ENCODE assay signal across 11 cellular contexts in the genomic region with DNA sequence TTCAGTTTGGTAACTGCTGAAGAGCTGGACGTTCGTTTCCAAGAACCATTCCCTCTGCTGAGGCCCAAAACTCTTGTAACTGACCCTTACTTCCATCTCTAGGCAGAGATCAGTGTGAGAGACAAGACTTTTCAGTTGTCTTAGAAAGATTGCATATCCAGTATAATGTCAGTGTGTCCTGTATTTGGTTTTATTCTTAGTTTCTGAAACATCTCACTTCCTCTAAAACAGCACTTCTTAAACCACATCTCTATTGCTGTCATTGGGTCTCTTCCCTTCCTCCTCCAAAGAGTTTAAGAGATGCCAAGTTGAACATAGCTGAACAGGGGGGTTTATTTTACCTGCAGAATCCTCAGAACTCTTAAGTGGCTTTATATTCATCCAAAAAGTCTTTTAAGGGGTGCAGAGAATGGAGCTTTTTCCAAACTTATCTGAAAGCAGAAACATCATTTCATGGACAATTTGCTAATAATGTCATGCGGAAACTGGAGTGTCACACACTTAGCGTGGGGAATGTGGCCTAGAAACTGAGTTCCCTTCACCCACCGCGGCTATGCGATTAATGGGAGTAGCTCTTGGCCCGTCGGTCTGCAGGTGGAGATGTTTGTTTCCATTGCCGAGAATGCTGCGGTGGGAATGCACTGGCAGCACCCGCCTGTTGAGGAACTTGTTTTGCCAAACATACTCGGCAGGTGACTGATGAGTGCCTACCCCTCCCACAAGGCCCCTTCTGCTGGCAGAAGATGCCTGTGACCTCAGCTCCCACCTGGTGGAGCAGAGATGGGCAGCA.
A peak's percentile ranks its signal among the peaks of the same experiment; 100 is the strongest.
DNase-seq lines count a peak whose midpoint lies in the region; ATAC-seq and TF ChIP-seq lines count a peak whose summit lies in the region.
"Had no signal": no experiment of that assay in that cellular context is flagged by ENCODE, and none has a peak within 500 bp of the region (broad histone marks: within the 10 kb centered on the region; RNA-seq: fewer than 3 reads in every experiment).

No MANE protein-coding gene starts in this region.

- H3K27ac ChIP-seq in coronary artery: no peak overlapping the region

- no peak overlapping the region for H3K27ac Mint-ChIP-seq in activated T-cell treated with anti-CD3 and anti-CD28 coated beads, Interleukin-2, amount 50 U/mL, for 24 hours
- H3K27ac Mint-ChIP-seq: activated CD4-positive, alpha-beta T cell treated with anti-CD3 and anti-CD28 coated beads, Interleukin-2, amount 10 ng/mL, durations not matched to agents 7 days and 5 days; naive thymus-derived CD4-positive, alpha-beta T cell had no signal

- no peak for TF ChIP-seq CTCF in GM13977 (IDR thresholded peaks at IDR 0.05; ENCODE audit: extremely low read depth, insufficient read depth, missing control alignments)
- TF ChIP-seq CTCF in coronary artery (IDR thresholded peaks at IDR 0.05): no peak

- H3K4me3 Mint-ChIP-seq in activated T-cell treated with anti-CD3 and anti-CD28 coated beads, Interleukin-2, amount 50 U/mL, for 24 hours: no peak overlapping the region
- H3K4me3 Mint-ChIP-seq: activated CD4-positive, alpha-beta T cell treated with anti-CD3 and anti-CD28 coated beads, Interleukin-2, amount 10 ng/mL, durations not matched to agents 7 days and 5 days; naive thymus-derived CD4-positive, alpha-beta T cell had no signal

- no peaks in the 10 kb centered on the region for H3K9me3 Mint-ChIP-seq in activated T-cell treated with anti-CD3 and anti-CD28 coated beads, Interleukin-2, amount 50 U/mL, for 24 hours
- H3K9me3 Mint-ChIP-seq: activated CD4-positive, alpha-beta T cell treated with anti-CD3 and anti-CD28 coated beads, Interleukin-2, amount 10 ng/mL, durations not matched to agents 7 days and 5 days had no signal

- H3K27me3 Mint-ChIP-seq in activated T-cell treated with anti-CD3 and anti-CD28 coated beads, Interleukin-2, amount 50 U/mL, for 24 hours: peaks cover 12% of the 10 kb centered on the region

- no peaks in the 10 kb centered on the region for H3K36me3 Mint-ChIP-seq in activated T-cell treated with anti-CD3 and anti-CD28 coated beads, Interleukin-2, amount 50 U/mL, for 24 hours (ENCODE audit: low read depth)
- H3K36me3 Mint-ChIP-seq: naive thymus-derived CD4-positive, alpha-beta T cell had no signal

- ATAC-seq in GM21367 (IDR thresholded peaks at IDR 0.05; ENCODE audit: unreplicated experiment) (peak; percentile 70), HG03175 (IDR thresholded peaks at IDR 0.05; ENCODE audit: unreplicated experiment) (peak; percentile 71)
- ATAC-seq: naive thymus-derived CD4-positive, alpha-beta T cell had no signal

- in situ Hi-C loops in GM13977 (cut with MboI; ENCODE audit: low pct_unique_long_range_greater_than_20kb, low sequenced_read_pairs, unreplicated experiment): no loop called here

- DNase-seq in GM13977 (ENCODE audit: low spot score) (peak; percentile 80), AG08395 (ENCODE audit: low spot score) (no peak), inferior parietal cortex (ENCODE audit: extremely low spot score) (no peak), coronary artery (ENCODE audit: low spot score) (no peak)
- DNase-seq in activated CD8-positive, alpha-beta memory T cell treated with anti-CD3 and anti-CD28 coated beads, Interleukin-2, amount 50 U/mL, for 48 hours: peak; percentile 17
- no peak for DNase-seq in activated T-cell treated with anti-CD3 and anti-CD28 coated beads, Interleukin-2, amount 50 U/mL, for 24 hours
- DNase-seq: activated CD4-positive, alpha-beta T cell treated with anti-CD3 and anti-CD28 coated beads, Interleukin-2, amount 10 ng/mL, durations not matched to agents 7 days and 5 days; NCI-H524 had no signal

- H3K4me3 ChIP-seq in coronary artery: no peak overlapping the region

- peaks cover 18% of the 10 kb centered on the region for H3K4me1 Mint-ChIP-seq in activated T-cell treated with anti-CD3 and anti-CD28 coated beads, Interleukin-2, amount 50 U/mL, for 24 hours (ENCODE audit: low read depth)

Comparison
In these comparisons a context has a peak if more than half of its experiments do, and no peak if none do; other contexts are left out.
1. DNase-seq: peak in GM13977 (single experiment) and activated CD8-positive, alpha-beta memory T cell treated with anti-CD3 and anti-CD28 coated beads, Interleukin-2, amount 50 U/mL, for 48 hours (single experiment); none in activated T-cell treated with anti-CD3 and anti-CD28 coated beads, Interleukin-2, amount 50 U/mL, for 24 hours (single experiment), AG08395 (single experiment), inferior parietal cortex (single experiment) and coronary artery (single experiment).